2 cellular contexts compared by ENCODE assay signal in the genomic region with DNA sequence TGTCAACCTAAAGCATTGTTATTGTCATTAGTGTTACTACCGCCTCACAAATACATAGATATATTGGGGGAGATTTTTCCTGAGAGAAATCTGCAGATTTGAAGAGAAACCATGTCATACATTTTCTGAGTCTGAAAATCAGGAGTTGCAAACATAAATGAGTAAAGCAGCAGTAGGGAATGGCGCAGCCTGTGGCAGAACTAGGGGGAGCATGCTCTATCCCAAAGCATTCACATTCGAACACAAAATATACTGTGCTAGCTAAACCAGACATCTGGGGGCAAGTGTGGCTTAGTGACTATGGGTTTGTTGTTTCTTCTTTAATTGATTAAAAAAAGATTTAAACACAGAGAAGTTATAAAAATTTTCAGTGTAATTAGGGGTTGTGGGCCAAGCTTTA.
TF ChIP-seq lines count a peak whose summit lies in the region.

No MANE protein-coding gene starts in this region.

TF ChIP-seq in GM23338, 12 proteins besides CTCF, POLR2A, EP300 and RAD21 (continues in another document):
- TF ChIP-seq NANOG (IDR thresholded peaks at IDR 0.05; ENCODE audit: borderline replicate concordance), result no peak
- TF ChIP-seq STAT1 (IDR thresholded peaks at IDR 0.05; ENCODE audit: unreplicated experiment), result no peak
- TF ChIP-seq EZH2 (IDR thresholded peaks at IDR 0.05; ENCODE audit: low read depth, unreplicated experiment), result no peak
- TF ChIP-seq, protein P1, sequence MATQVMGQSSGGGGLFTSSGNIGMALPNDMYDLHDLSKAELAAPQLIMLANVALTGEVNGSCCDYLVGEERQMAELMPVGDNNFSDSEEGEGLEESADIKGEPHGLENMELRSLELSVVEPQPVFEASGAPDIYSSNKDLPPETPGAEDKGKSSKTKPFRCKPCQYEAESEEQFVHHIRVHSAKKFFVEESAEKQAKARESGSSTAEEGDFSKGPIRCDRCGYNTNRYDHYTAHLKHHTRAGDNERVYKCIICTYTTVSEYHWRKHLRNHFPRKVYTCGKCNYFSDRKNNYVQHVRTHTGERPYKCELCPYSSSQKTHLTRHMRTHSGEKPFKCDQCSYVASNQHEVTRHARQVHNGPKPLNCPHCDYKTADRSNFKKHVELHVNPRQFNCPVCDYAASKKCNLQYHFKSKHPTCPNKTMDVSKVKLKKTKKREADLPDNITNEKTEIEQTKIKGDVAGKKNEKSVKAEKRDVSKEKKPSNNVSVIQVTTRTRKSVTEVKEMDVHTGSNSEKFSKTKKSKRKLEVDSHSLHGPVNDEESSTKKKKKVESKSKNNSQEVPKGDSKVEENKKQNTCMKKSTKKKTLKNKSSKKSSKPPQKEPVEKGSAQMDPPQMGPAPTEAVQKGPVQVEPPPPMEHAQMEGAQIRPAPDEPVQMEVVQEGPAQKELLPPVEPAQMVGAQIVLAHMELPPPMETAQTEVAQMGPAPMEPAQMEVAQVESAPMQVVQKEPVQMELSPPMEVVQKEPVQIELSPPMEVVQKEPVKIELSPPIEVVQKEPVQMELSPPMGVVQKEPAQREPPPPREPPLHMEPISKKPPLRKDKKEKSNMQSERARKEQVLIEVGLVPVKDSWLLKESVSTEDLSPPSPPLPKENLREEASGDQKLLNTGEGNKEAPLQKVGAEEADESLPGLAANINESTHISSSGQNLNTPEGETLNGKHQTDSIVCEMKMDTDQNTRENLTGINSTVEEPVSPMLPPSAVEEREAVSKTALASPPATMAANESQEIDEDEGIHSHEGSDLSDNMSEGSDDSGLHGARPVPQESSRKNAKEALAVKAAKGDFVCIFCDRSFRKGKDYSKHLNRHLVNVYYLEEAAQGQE (IDR thresholded peaks at IDR 0.05; ENCODE audit: unreplicated experiment), result no peak
- no peak for TF ChIP-seq CREB1 (CRISPR knock-in tag; IDR thresholded peaks at IDR 0.05; ENCODE audit: low read depth)
- no peak for TF ChIP-seq POLR2AphosphoS5 (IDR thresholded peaks at IDR 0.05; ENCODE audit: low read depth)
- TF ChIP-seq, protein P2, sequence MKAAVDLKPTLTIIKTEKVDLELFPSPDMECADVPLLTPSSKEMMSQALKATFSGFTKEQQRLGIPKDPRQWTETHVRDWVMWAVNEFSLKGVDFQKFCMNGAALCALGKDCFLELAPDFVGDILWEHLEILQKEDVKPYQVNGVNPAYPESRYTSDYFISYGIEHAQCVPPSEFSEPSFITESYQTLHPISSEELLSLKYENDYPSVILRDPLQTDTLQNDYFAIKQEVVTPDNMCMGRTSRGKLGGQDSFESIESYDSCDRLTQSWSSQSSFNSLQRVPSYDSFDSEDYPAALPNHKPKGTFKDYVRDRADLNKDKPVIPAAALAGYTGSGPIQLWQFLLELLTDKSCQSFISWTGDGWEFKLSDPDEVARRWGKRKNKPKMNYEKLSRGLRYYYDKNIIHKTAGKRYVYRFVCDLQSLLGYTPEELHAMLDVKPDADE (IDR thresholded peaks at IDR 0.05), result no peak
- TF ChIP-seq ZNF114 (CRISPR knock-in tag; IDR thresholded peaks at IDR 0.05), result no peak
- TF ChIP-seq JUNB (IDR thresholded peaks at IDR 0.05; ENCODE audit: unreplicated experiment), result no peak
- TF ChIP-seq, protein P3, sequence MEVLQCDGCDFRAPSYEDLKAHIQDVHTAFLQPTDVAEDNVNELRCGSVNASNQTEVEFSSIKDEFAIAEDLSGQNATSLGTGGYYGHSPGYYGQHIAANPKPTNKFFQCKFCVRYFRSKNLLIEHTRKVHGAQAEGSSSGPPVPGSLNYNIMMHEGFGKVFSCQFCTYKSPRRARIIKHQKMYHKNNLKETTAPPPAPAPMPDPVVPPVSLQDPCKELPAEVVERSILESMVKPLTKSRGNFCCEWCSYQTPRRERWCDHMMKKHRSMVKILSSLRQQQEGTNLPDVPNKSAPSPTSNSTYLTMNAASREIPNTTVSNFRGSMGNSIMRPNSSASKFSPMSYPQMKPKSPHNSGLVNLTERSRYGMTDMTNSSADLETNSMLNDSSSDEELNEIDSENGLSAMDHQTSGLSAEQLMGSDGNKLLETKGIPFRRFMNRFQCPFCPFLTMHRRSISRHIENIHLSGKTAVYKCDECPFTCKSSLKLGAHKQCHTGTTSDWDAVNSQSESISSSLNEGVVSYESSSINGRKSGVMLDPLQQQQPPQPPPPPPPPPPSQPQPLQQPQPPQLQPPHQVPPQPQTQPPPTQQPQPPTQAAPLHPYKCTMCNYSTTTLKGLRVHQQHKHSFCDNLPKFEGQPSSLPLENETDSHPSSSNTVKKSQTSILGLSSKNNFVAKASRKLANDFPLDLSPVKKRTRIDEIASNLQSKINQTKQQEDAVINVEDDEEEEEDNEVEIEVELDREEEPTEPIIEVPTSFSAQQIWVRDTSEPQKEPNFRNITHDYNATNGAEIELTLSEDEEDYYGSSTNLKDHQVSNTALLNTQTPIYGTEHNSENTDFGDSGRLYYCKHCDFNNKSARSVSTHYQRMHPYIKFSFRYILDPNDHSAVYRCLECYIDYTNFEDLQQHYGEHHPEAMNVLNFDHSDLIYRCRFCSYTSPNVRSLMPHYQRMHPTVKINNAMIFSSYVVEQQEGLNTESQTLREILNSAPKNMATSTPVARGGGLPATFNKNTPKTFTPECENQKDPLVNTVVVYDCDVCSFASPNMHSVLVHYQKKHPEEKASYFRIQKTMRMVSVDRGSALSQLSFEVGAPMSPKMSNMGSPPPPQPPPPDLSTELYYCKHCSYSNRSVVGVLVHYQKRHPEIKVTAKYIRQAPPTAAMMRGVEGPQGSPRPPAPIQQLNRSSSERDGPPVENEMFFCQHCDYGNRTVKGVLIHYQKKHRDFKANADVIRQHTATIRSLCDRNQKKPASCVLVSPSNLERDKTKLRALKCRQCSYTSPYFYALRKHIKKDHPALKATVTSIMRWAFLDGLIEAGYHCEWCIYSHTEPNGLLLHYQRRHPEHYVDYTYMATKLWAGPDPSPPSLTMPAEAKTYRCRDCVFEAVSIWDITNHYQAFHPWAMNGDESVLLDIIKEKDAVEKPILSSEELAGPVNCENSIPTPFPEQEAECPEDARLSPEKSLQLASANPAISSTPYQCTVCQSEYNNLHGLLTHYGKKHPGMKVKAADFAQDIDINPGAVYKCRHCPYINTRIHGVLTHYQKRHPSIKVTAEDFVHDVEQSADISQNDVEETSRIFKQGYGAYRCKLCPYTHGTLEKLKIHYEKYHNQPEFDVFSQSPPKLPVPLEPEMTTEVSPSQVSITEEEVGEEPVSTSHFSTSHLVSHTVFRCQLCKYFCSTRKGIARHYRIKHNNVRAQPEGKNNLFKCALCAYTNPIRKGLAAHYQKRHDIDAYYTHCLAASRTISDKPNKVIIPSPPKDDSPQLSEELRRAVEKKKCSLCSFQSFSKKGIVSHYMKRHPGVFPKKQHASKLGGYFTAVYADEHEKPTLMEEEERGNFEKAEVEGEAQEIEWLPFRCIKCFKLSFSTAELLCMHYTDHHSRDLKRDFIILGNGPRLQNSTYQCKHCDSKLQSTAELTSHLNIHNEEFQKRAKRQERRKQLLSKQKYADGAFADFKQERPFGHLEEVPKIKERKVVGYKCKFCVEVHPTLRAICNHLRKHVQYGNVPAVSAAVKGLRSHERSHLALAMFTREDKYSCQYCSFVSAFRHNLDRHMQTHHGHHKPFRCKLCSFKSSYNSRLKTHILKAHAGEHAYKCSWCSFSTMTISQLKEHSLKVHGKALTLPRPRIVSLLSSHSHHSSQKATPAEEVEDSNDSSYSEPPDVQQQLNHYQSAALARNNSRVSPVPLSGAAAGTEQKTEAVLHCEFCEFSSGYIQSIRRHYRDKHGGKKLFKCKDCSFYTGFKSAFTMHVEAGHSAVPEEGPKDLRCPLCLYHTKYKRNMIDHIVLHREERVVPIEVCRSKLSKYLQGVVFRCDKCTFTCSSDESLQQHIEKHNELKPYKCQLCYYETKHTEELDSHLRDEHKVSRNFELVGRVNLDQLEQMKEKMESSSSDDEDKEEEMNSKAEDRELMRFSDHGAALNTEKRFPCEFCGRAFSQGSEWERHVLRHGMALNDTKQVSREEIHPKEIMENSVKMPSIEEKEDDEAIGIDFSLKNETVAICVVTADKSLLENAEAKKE (CRISPR knock-in tag; IDR thresholded peaks at IDR 0.05), result no peak

TF ChIP-seq in WTC11, 78 proteins besides CTCF, POLR2A, EP300 and RAD21:
- TF ChIP-seq, protein P4, sequence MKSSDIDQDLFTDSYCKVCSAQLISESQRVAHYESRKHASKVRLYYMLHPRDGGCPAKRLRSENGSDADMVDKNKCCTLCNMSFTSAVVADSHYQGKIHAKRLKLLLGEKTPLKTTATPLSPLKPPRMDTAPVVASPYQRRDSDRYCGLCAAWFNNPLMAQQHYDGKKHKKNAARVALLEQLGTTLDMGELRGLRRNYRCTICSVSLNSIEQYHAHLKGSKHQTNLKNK (CRISPR knock-in tag; IDR thresholded peaks at IDR 0.05), result no peak
- TF ChIP-seq, protein P5, sequence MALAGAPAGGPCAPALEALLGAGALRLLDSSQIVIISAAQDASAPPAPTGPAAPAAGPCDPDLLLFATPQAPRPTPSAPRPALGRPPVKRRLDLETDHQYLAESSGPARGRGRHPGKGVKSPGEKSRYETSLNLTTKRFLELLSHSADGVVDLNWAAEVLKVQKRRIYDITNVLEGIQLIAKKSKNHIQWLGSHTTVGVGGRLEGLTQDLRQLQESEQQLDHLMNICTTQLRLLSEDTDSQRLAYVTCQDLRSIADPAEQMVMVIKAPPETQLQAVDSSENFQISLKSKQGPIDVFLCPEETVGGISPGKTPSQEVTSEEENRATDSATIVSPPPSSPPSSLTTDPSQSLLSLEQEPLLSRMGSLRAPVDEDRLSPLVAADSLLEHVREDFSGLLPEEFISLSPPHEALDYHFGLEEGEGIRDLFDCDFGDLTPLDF (CRISPR knock-in tag; IDR thresholded peaks at IDR 0.05), result no peak
- TF ChIP-seq, protein P6, sequence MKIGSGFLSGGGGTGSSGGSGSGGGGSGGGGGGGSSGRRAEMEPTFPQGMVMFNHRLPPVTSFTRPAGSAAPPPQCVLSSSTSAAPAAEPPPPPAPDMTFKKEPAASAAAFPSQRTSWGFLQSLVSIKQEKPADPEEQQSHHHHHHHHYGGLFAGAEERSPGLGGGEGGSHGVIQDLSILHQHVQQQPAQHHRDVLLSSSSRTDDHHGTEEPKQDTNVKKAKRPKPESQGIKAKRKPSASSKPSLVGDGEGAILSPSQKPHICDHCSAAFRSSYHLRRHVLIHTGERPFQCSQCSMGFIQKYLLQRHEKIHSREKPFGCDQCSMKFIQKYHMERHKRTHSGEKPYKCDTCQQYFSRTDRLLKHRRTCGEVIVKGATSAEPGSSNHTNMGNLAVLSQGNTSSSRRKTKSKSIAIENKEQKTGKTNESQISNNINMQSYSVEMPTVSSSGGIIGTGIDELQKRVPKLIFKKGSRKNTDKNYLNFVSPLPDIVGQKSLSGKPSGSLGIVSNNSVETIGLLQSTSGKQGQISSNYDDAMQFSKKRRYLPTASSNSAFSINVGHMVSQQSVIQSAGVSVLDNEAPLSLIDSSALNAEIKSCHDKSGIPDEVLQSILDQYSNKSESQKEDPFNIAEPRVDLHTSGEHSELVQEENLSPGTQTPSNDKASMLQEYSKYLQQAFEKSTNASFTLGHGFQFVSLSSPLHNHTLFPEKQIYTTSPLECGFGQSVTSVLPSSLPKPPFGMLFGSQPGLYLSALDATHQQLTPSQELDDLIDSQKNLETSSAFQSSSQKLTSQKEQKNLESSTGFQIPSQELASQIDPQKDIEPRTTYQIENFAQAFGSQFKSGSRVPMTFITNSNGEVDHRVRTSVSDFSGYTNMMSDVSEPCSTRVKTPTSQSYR (CRISPR knock-in tag; IDR thresholded peaks at IDR 0.05), result no peak
- TF ChIP-seq, protein P7, sequence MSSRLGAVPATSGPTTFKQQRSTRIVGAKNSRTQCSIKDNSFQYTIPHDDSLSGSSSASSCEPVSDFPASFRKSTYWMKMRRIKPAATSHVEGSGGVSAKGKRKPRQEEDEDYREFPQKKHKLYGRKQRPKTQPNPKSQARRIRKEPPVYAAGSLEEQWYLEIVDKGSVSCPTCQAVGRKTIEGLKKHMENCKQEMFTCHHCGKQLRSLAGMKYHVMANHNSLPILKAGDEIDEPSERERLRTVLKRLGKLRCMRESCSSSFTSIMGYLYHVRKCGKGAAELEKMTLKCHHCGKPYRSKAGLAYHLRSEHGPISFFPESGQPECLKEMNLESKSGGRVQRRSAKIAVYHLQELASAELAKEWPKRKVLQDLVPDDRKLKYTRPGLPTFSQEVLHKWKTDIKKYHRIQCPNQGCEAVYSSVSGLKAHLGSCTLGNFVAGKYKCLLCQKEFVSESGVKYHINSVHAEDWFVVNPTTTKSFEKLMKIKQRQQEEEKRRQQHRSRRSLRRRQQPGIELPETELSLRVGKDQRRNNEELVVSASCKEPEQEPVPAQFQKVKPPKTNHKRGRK (CRISPR knock-in tag; IDR thresholded peaks at IDR 0.05; ENCODE audit: borderline replicate concordance), result no peak
- TF ChIP-seq, protein P8, sequence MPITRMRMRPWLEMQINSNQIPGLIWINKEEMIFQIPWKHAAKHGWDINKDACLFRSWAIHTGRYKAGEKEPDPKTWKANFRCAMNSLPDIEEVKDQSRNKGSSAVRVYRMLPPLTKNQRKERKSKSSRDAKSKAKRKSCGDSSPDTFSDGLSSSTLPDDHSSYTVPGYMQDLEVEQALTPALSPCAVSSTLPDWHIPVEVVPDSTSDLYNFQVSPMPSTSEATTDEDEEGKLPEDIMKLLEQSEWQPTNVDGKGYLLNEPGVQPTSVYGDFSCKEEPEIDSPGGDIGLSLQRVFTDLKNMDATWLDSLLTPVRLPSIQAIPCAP (CRISPR knock-in tag; IDR thresholded peaks at IDR 0.05), result no peak
- TF ChIP-seq HMGA2 (CRISPR knock-in tag; IDR thresholded peaks at IDR 0.05), result no peak
- TF ChIP-seq IRF2 (CRISPR knock-in tag; IDR thresholded peaks at IDR 0.05; ENCODE audit: borderline replicate concordance, low read depth), result no peak
- TF ChIP-seq SMAD3 (CRISPR knock-in tag; IDR thresholded peaks at IDR 0.05; ENCODE audit: borderline replicate concordance), result no peak
- TF ChIP-seq ZNF423 (CRISPR knock-in tag; IDR thresholded peaks at IDR 0.05), result no peak
- no peak for TF ChIP-seq ZNF416 (CRISPR knock-in tag; IDR thresholded peaks at IDR 0.05)
- TF ChIP-seq, protein P9, sequence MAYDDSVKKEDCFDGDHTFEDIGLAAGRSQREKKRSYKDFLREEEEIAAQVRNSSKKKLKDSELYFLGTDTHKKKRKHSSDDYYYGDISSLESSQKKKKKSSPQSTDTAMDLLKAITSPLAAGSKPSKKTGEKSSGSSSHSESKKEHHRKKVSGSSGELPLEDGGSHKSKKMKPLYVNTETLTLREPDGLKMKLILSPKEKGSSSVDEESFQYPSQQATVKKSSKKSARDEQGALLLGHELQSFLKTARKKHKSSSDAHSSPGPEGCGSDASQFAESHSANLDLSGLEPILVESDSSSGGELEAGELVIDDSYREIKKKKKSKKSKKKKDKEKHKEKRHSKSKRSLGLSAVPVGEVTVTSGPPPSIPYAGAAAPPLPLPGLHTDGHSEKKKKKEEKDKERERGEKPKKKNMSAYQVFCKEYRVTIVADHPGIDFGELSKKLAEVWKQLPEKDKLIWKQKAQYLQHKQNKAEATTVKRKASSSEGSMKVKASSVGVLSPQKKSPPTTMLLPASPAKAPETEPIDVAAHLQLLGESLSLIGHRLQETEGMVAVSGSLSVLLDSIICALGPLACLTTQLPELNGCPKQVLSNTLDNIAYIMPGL (CRISPR knock-in tag; IDR thresholded peaks at IDR 0.05), result no peak
- no peak for TF ChIP-seq NFATC4 (CRISPR knock-in tag; IDR thresholded peaks at IDR 0.05)
- TF ChIP-seq, protein P10, sequence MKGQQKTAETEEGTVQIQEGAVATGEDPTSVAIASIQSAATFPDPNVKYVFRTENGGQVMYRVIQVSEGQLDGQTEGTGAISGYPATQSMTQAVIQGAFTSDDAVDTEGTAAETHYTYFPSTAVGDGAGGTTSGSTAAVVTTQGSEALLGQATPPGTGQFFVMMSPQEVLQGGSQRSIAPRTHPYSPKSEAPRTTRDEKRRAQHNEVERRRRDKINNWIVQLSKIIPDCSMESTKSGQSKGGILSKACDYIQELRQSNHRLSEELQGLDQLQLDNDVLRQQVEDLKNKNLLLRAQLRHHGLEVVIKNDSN (CRISPR knock-in tag; IDR thresholded peaks at IDR 0.05), result no peak
- TF ChIP-seq SOX15 (CRISPR knock-in tag; IDR thresholded peaks at IDR 0.05), result no peak
- TF ChIP-seq NR2C2 (CRISPR knock-in tag; IDR thresholded peaks at IDR 0.05), result no peak
- TF ChIP-seq GABPB1 (CRISPR knock-in tag; IDR thresholded peaks at IDR 0.05), result no peak
- no peak for TF ChIP-seq FOXP1 (CRISPR knock-in tag; IDR thresholded peaks at IDR 0.05; ENCODE audit: borderline replicate concordance)
- TF ChIP-seq ETV6 (CRISPR knock-in tag; IDR thresholded peaks at IDR 0.05), result no peak
- no peak for TF ChIP-seq ELF4 (CRISPR knock-in tag; IDR thresholded peaks at IDR 0.05; ENCODE audit: low read depth)
